ENCODE assay signal across 1 cellular context in genomic region chr7:137934941-137935848, GRCh38.
TF ChIP-seq lines count a peak whose summit lies in the region.

No MANE protein-coding gene starts in this region.

TF ChIP-seq in K562, 482 proteins besides CTCF, POLR2A, EP300 and RAD21 (continued from another document):
- TF ChIP-seq MNT (conservative IDR thresholded peaks at IDR 0.05) (peak in 1 of 2 experiments; percentile 24; a peak in 1 of 4 replicates), ZFX (CRISPR knock-in tag; IDR thresholded peaks at IDR 0.05) (peak; percentile 44), STAG1 (CRISPR knock-in tag; IDR thresholded peaks at IDR 0.05; ENCODE audit: borderline replicate concordance) (no peak), KAT7 (CRISPR knock-in tag; IDR thresholded peaks at IDR 0.05; ENCODE audit: borderline replicate concordance) (0 out of 2 replicates have a peak, but pooled peaks have one; percentile 82), MTA3 (IDR thresholded peaks at IDR 0.05; ENCODE audit: borderline replicate concordance) (0 out of 2 replicates have a peak, but pooled peaks have one; percentile 2)
TF ChIP-seq in K562: peak in this region for 14.
